ENCODE assay signal across 8 cellular contexts in genomic region chr3:33440578-33441321, GRCh38. TPM values are rescaled to one million over a fixed set of nuclear protein-coding genes. Genes with fewer than 3 reads are reported as not detected.
DNase-seq lines count a peak whose midpoint lies in the region; ATAC-seq and TF ChIP-seq lines count a peak whose summit lies in the region.

No MANE protein-coding gene starts in this region.

- peak overlapping the region; percentile 98 for H3K4me3 ChIP-seq in ectodermal cell (ENCODE audit: insufficient read depth, low read depth, low read length)
- peak overlapping the region; percentile 91 for H3K4me3 ChIP-seq in lower lobe of right lung

- peak; percentile 83 for ATAC-seq in GM19043 (IDR thresholded peaks at IDR 0.05; ENCODE audit: low read depth, unreplicated experiment)
- peak; percentile 88 for ATAC-seq in HG03342 (IDR thresholded peaks at IDR 0.05; ENCODE audit: unreplicated experiment)
- peak; percentile 84 to 95 for ATAC-seq in lower lobe of right lung

- intact Hi-C loops in lower lobe of right lung (cut with DNase I) = no loop called here

- DNase-seq in CD1c-positive myeloid dendritic cell (ENCODE audit: extremely low spot score) (peak; percentile 100), NCI-H345 treated with DMSO at 0.1 percent for 48 hours (lab: John Stamatoyannopoulos, UW; ENCODE audit: unreplicated experiment) (peak; percentile 94), lower lobe of right lung (peak; percentile 82)
- peak; percentile 92 to 95 for DNase-seq in activated CD4-positive, alpha-beta T cell treated with anti-CD3 and anti-CD28 coated beads for 4 hours
- peak; percentile 26 for DNase-seq in stimulated activated CD8-positive, alpha-beta memory T cell treated with anti-CD3 and anti-CD28 coated beads, Interleukin-15, amount 100 ng/mL, for 24 hours (ENCODE audit: low read depth)

- H3K4me1 ChIP-seq in ectodermal cell (ENCODE audit: control insufficient read depth, insufficient read depth, low read length) = no peaks in the 10 kb centered on the region
- H3K4me1 ChIP-seq in lower lobe of right lung = peaks cover 41% of the 10 kb centered on the region

- H3K27me3 ChIP-seq in ectodermal cell (ENCODE audit: control insufficient read depth, insufficient read depth, low read length, poor library complexity, severe bottlenecking) (no peaks in the 10 kb centered on the region), lower lobe of right lung (ENCODE audit: low read depth) (no peaks in the 10 kb centered on the region)

- H3K36me3 ChIP-seq in ectodermal cell (ENCODE audit: control insufficient read depth, insufficient read depth, low read length) (no peaks in the 10 kb centered on the region), lower lobe of right lung (no peaks in the 10 kb centered on the region)

- no peaks in the 10 kb centered on the region for H3K9me3 ChIP-seq in ectodermal cell (ENCODE audit: control insufficient read depth, low read length)
- H3K9me3 ChIP-seq in lower lobe of right lung = no peaks in the 10 kb centered on the region

- WGBS in ectodermal cell, 2 experiments = 1% methylated on average over 36 of the region's 36 CpGs

- TF ChIP-seq CTCF in lower lobe of right lung (IDR thresholded peaks at IDR 0.05) = no peak

- peak overlapping the region; percentile 93 for H3K27ac ChIP-seq in ectodermal cell (ENCODE audit: insufficient read depth, low read depth, low read length, poor library complexity, severe bottlenecking)
- H3K27ac ChIP-seq in lower lobe of right lung = peak overlapping the region; percentile 98

RNA-seq across cellular contexts. Expression of gene UBP1, which starts 0.5 kb away (rescaled TPM):
- polyA plus RNA-seq in ectodermal cell (2013, experiment 1 of 4) = 81.1 TPM
- polyA plus RNA-seq in ectodermal cell (2013, experiment 2 of 4) = 77.1 TPM
- 53.8 TPM for polyA plus RNA-seq in ectodermal cell (2013, experiment 3 of 4)
- polyA plus RNA-seq in ectodermal cell (2013, experiment 4 of 4) = 65.8 TPM
- 67.0 TPM for total RNA-seq in lower lobe of right lung

Comparison
In these comparisons a context has a peak if more than half of its experiments do, and no peak if none do; other contexts are left out.
1. Peak in every context shown above with its lines: DNase-seq, ATAC-seq, H3K4me3 ChIP-seq and H3K27ac ChIP-seq.
2. DNase-seq: peak in every context shown above with its lines; median percentile 100 in CD1c-positive myeloid dendritic cell; 94 in NCI-H345 treated with DMSO at 0.1 percent for 48 hours; 94 in activated CD4-positive, alpha-beta T cell treated with anti-CD3 and anti-CD28 coated beads for 4 hours; 82 in lower lobe of right lung; 26 in stimulated activated CD8-positive, alpha-beta memory T cell treated with anti-CD3 and anti-CD28 coated beads, Interleukin-15, amount 100 ng/mL, for 24 hours.